In the genomic region with DNA sequence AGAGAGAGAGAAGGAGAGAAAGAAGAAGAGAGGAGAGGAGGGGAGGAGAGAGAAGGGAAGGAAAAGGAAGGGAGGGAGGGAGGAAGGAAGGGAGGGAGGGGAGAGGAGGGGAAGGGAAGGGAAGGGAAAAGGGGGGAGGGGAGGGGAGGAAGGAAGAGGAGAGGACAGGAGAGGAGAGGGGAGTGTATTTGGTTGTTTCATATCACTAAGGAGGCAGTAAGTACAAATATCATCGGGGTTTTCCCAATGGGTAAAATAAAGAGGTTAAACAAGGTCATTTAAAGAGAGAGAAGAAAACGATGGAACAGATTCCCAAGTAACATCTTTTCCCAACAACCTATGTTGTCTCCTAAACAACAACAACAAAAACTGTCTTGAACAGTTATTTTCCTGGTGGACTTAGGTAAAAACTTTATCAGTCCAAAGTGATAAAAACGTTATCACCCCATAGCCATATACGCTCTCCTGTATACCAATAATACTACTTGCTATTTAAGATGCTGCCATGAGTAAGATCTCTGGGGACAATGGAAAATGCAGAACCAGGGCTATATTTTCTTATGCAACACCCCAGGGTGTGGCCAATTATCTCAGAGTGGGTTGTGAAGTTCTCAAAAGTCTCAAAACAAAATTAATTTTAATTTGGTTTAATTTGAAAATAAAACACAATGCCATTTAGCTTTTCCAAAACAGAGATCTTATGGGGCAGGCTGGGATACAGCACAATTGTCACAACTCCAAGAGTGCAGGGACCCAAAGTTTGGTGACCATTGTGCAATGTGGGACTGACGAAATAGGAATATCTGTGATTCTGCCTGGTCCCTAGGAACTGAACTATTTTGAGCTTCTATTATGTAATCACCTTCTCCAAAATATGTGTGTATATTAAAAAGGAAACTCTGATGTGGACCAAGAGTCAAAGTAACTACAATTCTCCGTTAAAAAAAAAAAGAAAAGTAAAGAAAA, we compare ENCODE assay signal across 14 cellular contexts. TPM values are rescaled to one million over a fixed set of nuclear protein-coding genes. Genes with fewer than 3 reads are reported as not detected.
DNase-seq lines count a peak whose midpoint lies in the region; ATAC-seq and TF ChIP-seq lines count a peak whose summit lies in the region.
"Had no signal": no experiment of that assay in that cellular context is flagged by ENCODE, and none has a peak within 500 bp of the region (broad histone marks: within the 10 kb centered on the region; RNA-seq: fewer than 3 reads in every experiment).

No MANE protein-coding gene starts in this region.

- ATAC-seq in HG03460 (IDR thresholded peaks at IDR 0.05; ENCODE audit: unreplicated experiment): no peak
- ATAC-seq: activated CD8-positive, alpha-beta T cell treated with anti-CD3 and anti-CD28 coated beads for 36 hours had no signal

- peak overlapping the region in 3 of 4 donors; percentile 2 to 25 (median 11) for H3K27ac ChIP-seq in esophagus squamous epithelium

- peaks cover 0 to 18% (median 3%) of the 10 kb centered on the region in 3 donors for H3K4me1 ChIP-seq in esophagus squamous epithelium

- H3K9me3 Mint-ChIP-seq in activated T-helper 1 cell treated with anti-CD3 and anti-CD28 coated beads, Interleukin-12 subunit alpha, Interleukin-12 subunit beta, Interleukin-2, Interleukin-4 antibody, amounts not matched to agents 30 ng/mL and 10 ng/mL and 1 ng/mL, durations not matched to agents 14 hours and 24 hours and 36 hours: no peaks in the 10 kb centered on the region
- H3K9me3 Mint-ChIP-seq: activated CD8-positive, alpha-beta T cell treated with anti-CD3 and anti-CD28 coated beads for 36 hours had no signal

- TF ChIP-seq CTCF in AG10803 (conservative IDR thresholded peaks at IDR 0.05; ENCODE audit: low read length) (no peak), esophagus squamous epithelium (IDR thresholded peaks at IDR 0.05) (no peak)

- 56 to 73% methylated on average over 6 of the region's 6 CpGs for WGBS in esophagus squamous epithelium, 2 donors

- H3K36me3 ChIP-seq in esophagus squamous epithelium: peaks cover 0 to 7% (median 0%) of the 10 kb centered on the region in 3 donors

- peaks cover 12% of the 10 kb centered on the region for H3K36me3 Mint-ChIP-seq in activated T-helper 1 cell treated with anti-CD3 and anti-CD28 coated beads, Interleukin-12 subunit alpha, Interleukin-12 subunit beta, Interleukin-2, Interleukin-4 antibody, amounts not matched to agents 30 ng/mL and 10 ng/mL and 1 ng/mL, durations not matched to agents 14 hours and 24 hours and 36 hours (ENCODE audit: low read depth)

- intact Hi-C loops in esophagus squamous epithelium (cut with DNase I): no loop called here
- intact Hi-C loops in activated T-helper 1 cell treated with anti-CD3 and anti-CD28 coated beads, Interleukin-12 subunit alpha, Interleukin-12 subunit beta, Interleukin-2, Interleukin-4 antibody, amounts not matched to agents 30 ng/mL and 10 ng/mL and 1 ng/mL, durations not matched to agents 14 hours and 24 hours and 36 hours (cut with micrococcal nuclease): no loop called here

- TF ChIP-seq POLR2A in esophagus squamous epithelium (IDR thresholded peaks at IDR 0.05): no peak

- no peaks in the 10 kb centered on the region for H3K9me3 ChIP-seq in esophagus squamous epithelium

- H3K27ac Mint-ChIP-seq in activated T-helper 1 cell treated with anti-CD3 and anti-CD28 coated beads, Interleukin-12 subunit alpha, Interleukin-12 subunit beta, Interleukin-2, Interleukin-4 antibody, amounts not matched to agents 30 ng/mL and 10 ng/mL and 1 ng/mL, durations not matched to agents 14 hours and 24 hours and 36 hours: no peak overlapping the region
- H3K27ac Mint-ChIP-seq: activated CD8-positive, alpha-beta T cell treated with anti-CD3 and anti-CD28 coated beads for 36 hours; memory B cell had no signal

- H3K4me1 Mint-ChIP-seq in activated T-helper 1 cell treated with anti-CD3 and anti-CD28 coated beads, Interleukin-12 subunit alpha, Interleukin-12 subunit beta, Interleukin-2, Interleukin-4 antibody, amounts not matched to agents 30 ng/mL and 10 ng/mL and 1 ng/mL, durations not matched to agents 14 hours and 24 hours and 36 hours (ENCODE audit: low read depth): peaks cover 14% of the 10 kb centered on the region

- peaks cover 3% of the 10 kb centered on the region for H3K27me3 Mint-ChIP-seq in activated T-helper 1 cell treated with anti-CD3 and anti-CD28 coated beads, Interleukin-12 subunit alpha, Interleukin-12 subunit beta, Interleukin-2, Interleukin-4 antibody, amounts not matched to agents 30 ng/mL and 10 ng/mL and 1 ng/mL, durations not matched to agents 14 hours and 24 hours and 36 hours (ENCODE audit: insufficient read depth)
- H3K27me3 Mint-ChIP-seq: activated CD8-positive, alpha-beta T cell treated with anti-CD3 and anti-CD28 coated beads for 36 hours had no signal

- H3K4me3 ChIP-seq in AG10803 (ENCODE audit: low read length) (no peak overlapping the region), esophagus squamous epithelium (no peak overlapping the region)

- DNase-seq in AG10803 (ENCODE audit: low read depth) (peak; percentile 48), NOMO-1 treated with DMSO at 0.1 percent for 48 hours (lab: John Stamatoyannopoulos, UW; ENCODE audit: unreplicated experiment) (peak; percentile 86), esophagus squamous epithelium (lab: John Stamatoyannopoulos, UW) (no peak), mucosa of gallbladder (ENCODE audit: low spot score) (peak; percentile 23), SHP77 (lab: John Stamatoyannopoulos, UW) (no peak), GOT3 (lab: John Stamatoyannopoulos, UW) (no peak)
- DNase-seq in activated T-helper 1 cell treated with anti-CD3 and anti-CD28 coated beads, Interleukin-12 subunit alpha, Interleukin-12 subunit beta, Interleukin-2, Interleukin-4 antibody, amounts not matched to agents 30 ng/mL and 10 ng/mL and 1 ng/mL, durations not matched to agents 14 hours and 24 hours and 36 hours (ENCODE audit: low spot score): no peak
- DNase-seq: activated CD8-positive, alpha-beta T cell treated with anti-CD3 and anti-CD28 coated beads for 36 hours; activated gamma-delta T cell; DMS153; NCI-H1092; occipital lobe had no signal

- no peak overlapping the region for H3K4me3 Mint-ChIP-seq in activated T-helper 1 cell treated with anti-CD3 and anti-CD28 coated beads, Interleukin-12 subunit alpha, Interleukin-12 subunit beta, Interleukin-2, Interleukin-4 antibody, amounts not matched to agents 30 ng/mL and 10 ng/mL and 1 ng/mL, durations not matched to agents 14 hours and 24 hours and 36 hours
- H3K4me3 Mint-ChIP-seq: activated CD8-positive, alpha-beta T cell treated with anti-CD3 and anti-CD28 coated beads for 36 hours; memory B cell had no signal

- H3K27me3 ChIP-seq in esophagus squamous epithelium: no peaks in the 10 kb centered on the region

RNA-seq across cellular contexts. Expression of gene MBOAT1, which starts 43.3 kb away (rescaled TPM):
- total RNA-seq in esophagus squamous epithelium (10 to 100 TPM in 3 of 4 donors, 1 to 10 TPM in 1; 5.2 to 12.8 (median 12.0) TPM), mucosa of gallbladder (44.2 TPM)
- 12.2 and 13.5 TPM in 2 replicates for total RNA-seq in activated T-helper 1 cell treated with anti-CD3 and anti-CD28 coated beads, Interleukin-12 subunit alpha, Interleukin-12 subunit beta, Interleukin-2, Interleukin-4 antibody, amounts not matched to agents 30 ng/mL and 10 ng/mL and 1 ng/mL, durations not matched to agents 14 hours and 24 hours and 36 hours

Comparison
In these comparisons a context has a peak if more than half of its experiments do, and no peak if none do; other contexts are left out.
1. DNase-seq: peak in AG10803 (single experiment), NOMO-1 treated with DMSO at 0.1 percent for 48 hours (single experiment) and mucosa of gallbladder (single experiment); none in esophagus squamous epithelium (single experiment), SHP77 (0 of 2), GOT3 (single experiment) and activated T-helper 1 cell treated with anti-CD3 and anti-CD28 coated beads, Interleukin-12 subunit alpha, Interleukin-12 subunit beta, Interleukin-2, Interleukin-4 antibody, amounts not matched to agents 30 ng/mL and 10 ng/mL and 1 ng/mL, durations not matched to agents 14 hours and 24 hours and 36 hours (single experiment).